In genomic region chr3:16399473-16399872, GRCh38 we compare ENCODE assay signal across 8 cellular contexts.
DNase-seq lines count a peak whose midpoint lies in the region; ATAC-seq, FAIRE-seq and TF ChIP-seq lines count a peak whose summit lies in the region.

No MANE protein-coding gene starts in this region.

- intact Hi-C loops in mucosa of descending colon (cut with DNase I, micrococcal nuclease), result no loop called here

- H3K9me3 ChIP-seq in mucosa of descending colon, result no peaks in the 10 kb centered on the region

- DNase-seq in GM04503 (ENCODE audit: low read depth) (peak; percentile 58), LHCN-M2 (ENCODE audit: low read depth) (peak; percentile 88), cardiac fibroblast (ENCODE audit: low read depth in 2 of 2) (peak; percentile 81), mucosa of descending colon (peak in 1 of 3 donors; percentile 24), NCI-H1092 (lab: John Stamatoyannopoulos, UW) (no peak), urothelium cell line (ENCODE audit: low spot score) (no peak)
- DNase-seq in stimulated activated naive CD4-positive, alpha-beta T cell (lab: John Stamatoyannopoulos, UW), result no peak
- no peak for DNase-seq in activated CD8-positive, alpha-beta memory T cell treated with anti-CD3 and anti-CD28 coated beads, Interleukin-2, amount 50 U/mL, for 48 hours

- H3K4me1 ChIP-seq in mucosa of descending colon (ENCODE audit: low read depth), result no peaks in the 10 kb centered on the region

- TF ChIP-seq CTCF in cardiac fibroblast (IDR thresholded peaks at IDR 0.05; ENCODE audit: low read depth, low read length) (peak; percentile 51), mucosa of descending colon (IDR thresholded peaks at IDR 0.05) (no peak)

- no peak for FAIRE-seq in urothelium cell line (lab: Jason Lieb, UNC)

- ATAC-seq in mucosa of descending colon, result peak; percentile 54

- H3K36me3 ChIP-seq in mucosa of descending colon (ENCODE audit: low read depth), result no peaks in the 10 kb centered on the region

- H3K4me3 ChIP-seq in cardiac fibroblast (replicated peaks in 1 of 2; ENCODE audit: low read depth in 2 of 2, low read length in 2 of 2) (no peak overlapping the region), mucosa of descending colon (no peak overlapping the region)

Comparison
In these comparisons a context has a peak if more than half of its experiments do, and no peak if none do; other contexts are left out.
1. DNase-seq: peak in GM04503 (single experiment), LHCN-M2 (single experiment) and cardiac fibroblast (2 of 2); none in stimulated activated naive CD4-positive, alpha-beta T cell (0 of 6), NCI-H1092 (single experiment), urothelium cell line (single experiment) and activated CD8-positive, alpha-beta memory T cell treated with anti-CD3 and anti-CD28 coated beads, Interleukin-2, amount 50 U/mL, for 48 hours (single experiment).